Comparison of ENCODE assay signal across 23 cellular contexts in the genomic region with DNA sequence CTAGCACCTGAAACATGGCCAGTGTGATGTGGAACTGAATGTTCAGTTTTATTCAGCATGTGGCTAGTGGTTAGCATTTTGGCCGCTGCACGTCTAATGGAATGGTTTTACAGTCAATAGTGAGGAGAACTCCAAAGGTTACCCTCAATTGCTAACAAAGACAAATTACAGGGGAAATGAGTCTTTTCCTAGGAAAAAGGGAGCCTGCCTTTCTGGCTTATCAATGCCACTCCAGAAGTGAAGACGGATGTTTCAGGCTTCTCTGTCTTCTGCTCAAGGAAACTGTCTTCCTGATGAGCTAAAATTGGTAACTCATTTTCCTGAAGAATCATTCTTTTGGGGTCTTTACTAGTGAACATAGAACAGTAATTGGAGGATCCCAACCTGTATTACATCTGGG.
"Had no signal": no experiment of that assay in that cellular context is flagged by ENCODE, and none has a peak within 500 bp of the region (broad histone marks: within the 10 kb centered on the region; RNA-seq: fewer than 3 reads in every experiment).

No MANE protein-coding gene starts in this region.

- H3K9me3 ChIP-seq: esophagus squamous epithelium, left lung, lower lobe of right lung, psoas muscle, sigmoid colon, thyroid gland, upper lobe of left lung, vagina had no signal

- H3K27ac ChIP-seq: esophagus squamous epithelium, left lung, lower lobe of right lung, parathyroid adenoma, psoas muscle, sigmoid colon, thyroid gland, upper lobe of left lung, vagina had no signal

- H3K9ac ChIP-seq: parathyroid adenoma had no signal

- H3K4me1 ChIP-seq: parathyroid adenoma, psoas muscle had no signal

- H2AFZ ChIP-seq: parathyroid adenoma had no signal

- H3K79me2 ChIP-seq: parathyroid adenoma had no signal

- DNase-seq: activated CD4-positive, CD25-positive, alpha-beta regulatory T cell; activated gamma-delta T cell; activated T-cell treated with anti-CD3 and anti-CD28 coated beads, Interleukin-2, amount 50 U/mL, for 24 hours; amygdala; esophagus squamous epithelium; left lung; lower lobe of right lung; occipital lobe; psoas muscle; thyroid gland; upper lobe of left lung had no signal

- ATAC-seq: stimulated activated memory B cell treated with anti-CD40 and anti-IgM and Interleukin-4, amounts not matched to agents 10 μg/mL and 1 μg/mL and 100 μg/mL, for 72 hours had no signal

- H3K27me3 ChIP-seq: esophagus squamous epithelium, left lung, sigmoid colon, thyroid gland, upper lobe of left lung, vagina had no signal

- H3K4me3 ChIP-seq: esophagus squamous epithelium, left lung, lower lobe of right lung, psoas muscle, sigmoid colon, smooth muscle cell, thyroid gland, upper lobe of left lung, vagina had no signal

- H3K4me1 Mint-ChIP-seq: neural crest cell had no signal

- H3K9me3 Mint-ChIP-seq: activated naive CD4-positive, alpha-beta T cell treated with anti-CD3 and anti-CD28 coated beads, Interleukin-2, amount 10 ng/mL, durations not matched to agents 7 days and 5 days; activated T-cell treated with anti-CD3 and anti-CD28 coated beads, Interleukin-2, amount 50 U/mL, for 24 hours; naive thymus-derived CD8-positive, alpha-beta T cell; neural crest cell; stimulated activated memory B cell treated with anti-CD40 and anti-IgM and Interleukin-4, amounts not matched to agents 10 μg/mL and 1 μg/mL and 100 μg/mL, for 72 hours; stimulated activated naive CD8-positive, alpha-beta T cell treated with anti-CD3 and anti-CD28 coated beads, Interleukin-15, amount 100 ng/mL, for 72 hours had no signal

- H3K27me3 Mint-ChIP-seq: activated T-cell treated with anti-CD3 and anti-CD28 coated beads, Interleukin-2, amount 50 U/mL, for 24 hours; naive thymus-derived CD8-positive, alpha-beta T cell; stimulated activated memory B cell treated with anti-CD40 and anti-IgM and Interleukin-4, amounts not matched to agents 10 μg/mL and 1 μg/mL and 100 μg/mL, for 72 hours; T-helper 17 cell had no signal

- FAIRE-seq: islet of Langerhans had no signal

- H3K36me3 Mint-ChIP-seq: naive thymus-derived CD8-positive, alpha-beta T cell; stimulated activated memory B cell treated with anti-CD40 and anti-IgM and Interleukin-4, amounts not matched to agents 10 μg/mL and 1 μg/mL and 100 μg/mL, for 72 hours had no signal

- H3K36me3 ChIP-seq: esophagus squamous epithelium, left lung, lower lobe of right lung, sigmoid colon, thyroid gland, upper lobe of left lung, vagina had no signal

- H3K4me3 Mint-ChIP-seq: activated CD4-positive, alpha-beta T cell treated with anti-CD3 and anti-CD28 coated beads for 36 hours; activated naive CD4-positive, alpha-beta T cell treated with anti-CD3 and anti-CD28 coated beads, Interleukin-2, amount 10 ng/mL, durations not matched to agents 7 days and 5 days; activated T-cell treated with anti-CD3 and anti-CD28 coated beads, Interleukin-2, amount 50 U/mL, for 24 hours; neural crest cell; stimulated activated memory B cell treated with anti-CD40 and anti-IgM and Interleukin-4, amounts not matched to agents 10 μg/mL and 1 μg/mL and 100 μg/mL, for 72 hours; stimulated activated naive CD8-positive, alpha-beta T cell treated with anti-CD3 and anti-CD28 coated beads, Interleukin-15, amount 100 ng/mL, for 72 hours had no signal

- H3K27ac Mint-ChIP-seq: activated CD4-positive, alpha-beta T cell treated with anti-CD3 and anti-CD28 coated beads for 36 hours; activated naive CD4-positive, alpha-beta T cell treated with anti-CD3 and anti-CD28 coated beads, Interleukin-2, amount 10 ng/mL, durations not matched to agents 7 days and 5 days; activated T-cell treated with anti-CD3 and anti-CD28 coated beads, Interleukin-2, amount 50 U/mL, for 24 hours; stimulated activated memory B cell treated with anti-CD40 and anti-IgM and Interleukin-4, amounts not matched to agents 10 μg/mL and 1 μg/mL and 100 μg/mL, for 72 hours; stimulated activated naive CD8-positive, alpha-beta T cell treated with anti-CD3 and anti-CD28 coated beads, Interleukin-15, amount 100 ng/mL, for 72 hours; T-helper 17 cell had no signal
